8 cellular contexts compared by ENCODE assay signal in the genomic region with DNA sequence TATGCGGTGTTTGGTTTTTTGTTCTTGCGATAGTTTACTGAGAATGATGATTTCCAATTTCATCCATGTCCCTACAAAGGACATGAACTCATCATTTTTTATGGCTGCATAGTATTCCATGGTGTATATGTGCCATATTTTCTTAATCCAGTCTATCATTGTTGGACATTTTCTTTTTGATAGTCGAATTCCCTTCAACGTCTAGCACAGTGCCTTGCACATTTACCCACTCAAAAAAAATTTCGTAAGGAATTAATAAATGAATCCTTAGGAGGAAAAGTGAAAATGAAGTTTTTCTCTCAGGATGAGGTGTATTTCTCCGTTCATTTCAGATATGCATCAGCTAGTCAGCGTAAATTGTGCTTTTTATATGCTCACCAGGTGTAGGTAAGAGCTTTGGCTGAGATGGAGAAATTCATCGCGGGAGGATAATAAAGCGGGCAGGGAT. TPM values are rescaled to one million over a fixed set of nuclear protein-coding genes. Genes with fewer than 3 reads are reported as not detected.
DNase-seq lines count a peak whose midpoint lies in the region; ATAC-seq and TF ChIP-seq lines count a peak whose summit lies in the region.
"Not testable (repeated sequence)": the region's sequence is repeated elsewhere in the genome, so short reads cannot be mapped to it uniquely, and the experiment has no call there.
"Had no signal": no experiment of that assay in that cellular context is flagged by ENCODE, and none has a peak within 500 bp of the region (broad histone marks: within the 10 kb centered on the region; RNA-seq: fewer than 3 reads in every experiment).

No MANE protein-coding gene starts in this region.

- H3K4me3 Mint-ChIP-seq in activated T-cell treated with anti-CD3 and anti-CD28 coated beads, Interleukin-2, amount 50 U/mL, for 72 hours: peak overlapping the region; percentile 88 to 96

- H3K4me3 ChIP-seq in GM23248 (peak overlapping the region; percentile 92), PC-9 (peak overlapping the region; percentile 93; the same call in 1 of the 2 replicates), colonic mucosa (peak overlapping the region; percentile 42), left ventricle myocardium inferior (peak overlapping the region; percentile 71), muscle layer of duodenum (ENCODE audit: low read depth in 1 of 2, low read length in 2 of 2) (peak overlapping the region; percentile 78 to 89), skeletal muscle satellite cell (ENCODE audit: low read length) (peak overlapping the region; percentile 73)

- H3K4me2 ChIP-seq in GM23248 (ENCODE audit: unreplicated experiment): peak overlapping the region; percentile 96
- peak overlapping the region; percentile 79 for H3K4me2 ChIP-seq in PC-9
- H3K4me2 ChIP-seq in skeletal muscle satellite cell (ENCODE audit: low read length): peak overlapping the region; percentile 90

- not testable (repeated sequence) for TF ChIP-seq CTCF in PC-9 (conservative IDR thresholded peaks at IDR 0.05); colonic mucosa (IDR thresholded peaks at IDR 0.05); left ventricle myocardium inferior (IDR thresholded peaks at IDR 0.05; ENCODE audit: borderline replicate concordance)

- BruUV-seq in PC-9 (replicated peaks; lab: Mats Ljungman, UMichigan): not testable (repeated sequence)

- CTCF ChIA-PET in PC-9 (lab: Charles Lee): interaction anchor here (0.8 kb wide), 1 partner anchor 20 kb away, joined by 4 read pairs; no protein-coding TSS in a partner anchor

- H3F3A ChIP-seq in GM23248 (ENCODE audit: insufficient read depth) (peaks cover 14% of the 10 kb centered on the region), PC-9 (ENCODE audit: insufficient read depth, low read depth) (peaks cover 14% of the 10 kb centered on the region; the same call in 1 of the 2 replicates)

- intact Hi-C loops in PC-9 (cut with micrococcal nuclease; ENCODE audit: unreplicated experiment): loop anchor here (1.0 to 2.0 kb wide), 3 partner anchors 25 to 98 kb away; partner anchors contain the start of gene ZNF697
- intact Hi-C loops in colonic mucosa (cut with DNase I); left ventricle myocardium inferior (cut with micrococcal nuclease): not testable (repeated sequence)

- peak overlapping the region; percentile 76 for H2AFZ ChIP-seq in GM23248
- H2AFZ ChIP-seq in PC-9: not testable (repeated sequence)

- H3K27ac Mint-ChIP-seq in activated T-cell treated with anti-CD3 and anti-CD28 coated beads, Interleukin-2, amount 50 U/mL, for 72 hours: peak overlapping the region; percentile 94

- not testable (repeated sequence) for H3K9me3 ChIP-seq in GM23248 (ENCODE audit: low read depth); PC-9 (ENCODE audit: insufficient read depth, low read depth); colonic mucosa; left ventricle myocardium inferior (replicated peaks); muscle layer of duodenum (ENCODE audit: control insufficient read depth in 1 of 2, low read length in 2 of 2); skeletal muscle satellite cell (replicated peaks; ENCODE audit: low read length)

- 23 to 27% methylated on average over 8 of the region's 10 CpGs for whole genome bisulfite sequencing in GM23248 (ENCODE audit: low coverage in 1 of 2, low lambda C conversion rate in 2 of 2, missing lambda C conversion rate in 2 of 2), 2 experiments

- H3K27me3 ChIP-seq in GM23248 (replicated peaks; ENCODE audit: insufficient read depth); PC-9 (ENCODE audit: insufficient read depth, low read depth); colonic mucosa; muscle layer of duodenum (ENCODE audit: low read depth, low read length): not testable (repeated sequence)
- peaks cover 48% of the 10 kb centered on the region for H3K27me3 ChIP-seq in left ventricle myocardium inferior (ENCODE audit: low read depth)
- peaks cover 21% of the 10 kb centered on the region for H3K27me3 ChIP-seq in skeletal muscle satellite cell (ENCODE audit: control insufficient read depth, insufficient read depth, low read length)

- H3K36me3 Mint-ChIP-seq in activated T-cell treated with anti-CD3 and anti-CD28 coated beads, Interleukin-2, amount 50 U/mL, for 72 hours (ENCODE audit: insufficient read depth in 2 of 2): peaks cover 16 to 30% of the 10 kb centered on the region in 2 donors

- H4K20me1 ChIP-seq in GM23248 (ENCODE audit: insufficient read depth): not testable (repeated sequence)
- H4K20me1 ChIP-seq in PC-9 (ENCODE audit: insufficient read depth): peaks cover 21% of the 10 kb centered on the region

- H3K4me1 ChIP-seq in GM23248 (ENCODE audit: insufficient read depth) (peaks cover 26% of the 10 kb centered on the region), PC-9 (replicated peaks; ENCODE audit: insufficient read depth) (peaks cover 34% of the 10 kb centered on the region), left ventricle myocardium inferior (peaks cover 22% of the 10 kb centered on the region), muscle layer of duodenum (ENCODE audit: control insufficient read depth in 1 of 2, insufficient read depth in 2 of 2, low read length in 2 of 2) (peaks cover 6 to 22% of the 10 kb centered on the region in 2 donors), skeletal muscle satellite cell (ENCODE audit: control insufficient read depth, insufficient read depth, low read length) (peaks cover 16% of the 10 kb centered on the region)
- H3K4me1 ChIP-seq in colonic mucosa: not testable (repeated sequence)

- H3K27ac ChIP-seq in GM23248: peak overlapping the region; percentile 82; the same call in 1 of the 2 replicates
- H3K27ac ChIP-seq in PC-9; colonic mucosa; left ventricle myocardium inferior (replicated peaks); muscle layer of duodenum (ENCODE audit: low read length): not testable (repeated sequence)

- DNase-seq in GM23248; PC-9; activated T-cell treated with anti-CD3 and anti-CD28 coated beads, Interleukin-2, amount 50 U/mL, for 72 hours; colonic mucosa; left ventricle myocardium inferior: not testable (repeated sequence)

- POLR2A ChIA-PET in PC-9 (lab: Charles Lee; ENCODE audit: unreplicated experiment): interaction anchor here (0.6 to 1.2 kb wide), 5 partner anchors 14 to 1146 kb away, joined by 4 to 42 read pairs (median 8); partner anchors contain the start of gene ZNF697

- not testable (repeated sequence) for H3K36me3 ChIP-seq in GM23248 (ENCODE audit: low read depth); colonic mucosa; left ventricle myocardium inferior; muscle layer of duodenum (ENCODE audit: control insufficient read depth in 1 of 2, insufficient read depth in 2 of 2, low read length in 2 of 2); skeletal muscle satellite cell (ENCODE audit: insufficient read depth, low read length)
- peaks cover 29% of the 10 kb centered on the region for H3K36me3 ChIP-seq in PC-9 (ENCODE audit: low read depth)

- not testable (repeated sequence) for H3K9me3 Mint-ChIP-seq in activated T-cell treated with anti-CD3 and anti-CD28 coated beads, Interleukin-2, amount 50 U/mL, for 72 hours

- peak overlapping the region; percentile 92; the same call in 1 of the 2 replicates for H3K9ac ChIP-seq in GM23248
- peak overlapping the region in 1 of 2 donors; percentile 48 for H3K9ac ChIP-seq in colonic mucosa (ENCODE audit: low read depth in 2 of 2, low read length in 2 of 2)
- H3K9ac ChIP-seq in skeletal muscle satellite cell (ENCODE audit: low read depth, low read length): not testable (repeated sequence)

- H3K79me2 ChIP-seq in GM23248 (ENCODE audit: insufficient read depth) (peaks cover 37% of the 10 kb centered on the region), PC-9 (ENCODE audit: low read depth) (peaks cover 42% of the 10 kb centered on the region)

- H3K27me3 Mint-ChIP-seq in activated T-cell treated with anti-CD3 and anti-CD28 coated beads, Interleukin-2, amount 50 U/mL, for 72 hours (ENCODE audit: low read depth): not testable (repeated sequence)

- not testable (repeated sequence) for H3K9me2 ChIP-seq in GM23248 (ENCODE audit: insufficient read depth); PC-9 (ENCODE audit: insufficient read depth)

- peaks cover 39% of the 10 kb centered on the region for H3K4me1 Mint-ChIP-seq in activated T-cell treated with anti-CD3 and anti-CD28 coated beads, Interleukin-2, amount 50 U/mL, for 72 hours (ENCODE audit: low read depth)

- ATAC-seq in activated T-cell treated with anti-CD3 and anti-CD28 coated beads, Interleukin-2, amount 50 U/mL, for 72 hours (replicated peaks in 1 of 2): not testable (repeated sequence)

- in situ Hi-C loops in GM23248 (cut with MboI): not testable (repeated sequence)

RNA-seq across cellular contexts. Expression of gene PHGDH, which starts 0.4 kb away (rescaled TPM):
- total RNA-seq in GM23248 (2014; rRNA removed; shearing (Covaris generic)): 298 and 346 TPM in 2 replicates
- 257 and 273 TPM in 2 replicates for polyA plus RNA-seq in GM23248 (2016; fragmentation: Nextera tagmentation; extraction: Ambion mirVana)
- total RNA-seq in PC-9 (2021): 373 and 569 TPM in 2 replicates
- total RNA-seq in activated T-cell treated with anti-CD3 and anti-CD28 coated beads, Interleukin-2, amount 50 U/mL, for 72 hours: 100 to 1,000 TPM; 431 to 452 TPM
- total RNA-seq in colonic mucosa: 10 to 100 TPM in 1 of 2 donors, 1 to 10 TPM in 1; 6.3 to 11.6 TPM
- 6.4 TPM for total RNA-seq in left ventricle myocardium inferior
- 56.8 and 80.1 TPM in 2 replicates for total RNA-seq in skeletal muscle satellite cell (2012; rRNA removed)

RNA-seq across cellular contexts. Expression of gene HMGCS2, which starts 57.3 kb away (rescaled TPM):
- total RNA-seq in GM23248 (2014; rRNA removed; shearing (Covaris generic)): not detected in 2 replicates
- polyA plus RNA-seq in GM23248 (2016; fragmentation: Nextera tagmentation; extraction: Ambion mirVana): not detected in 2 replicates
- total RNA-seq in PC-9 (2021): not detected in 2 replicates
- not detected for total RNA-seq in activated T-cell treated with anti-CD3 and anti-CD28 coated beads, Interleukin-2, amount 50 U/mL, for 72 hours
- 100 to 1,000 TPM; 271 to 374 TPM for total RNA-seq in colonic mucosa
- total RNA-seq in left ventricle myocardium inferior: 65.5 TPM
- not detected in 2 replicates for total RNA-seq in skeletal muscle satellite cell (2012; rRNA removed)
- total RNA-seq: renal cortical epithelial cell had no signal

Comparison
In these comparisons a context has a peak if more than half of its experiments do, and no peak if none do; other contexts are left out.
1. H3K4me3 ChIP-seq: peak in every context shown above with its lines; median percentile 93 in PC-9; 92 in GM23248; 84 in muscle layer of duodenum; 73 in skeletal muscle satellite cell; 71 in left ventricle myocardium inferior; 42 in colonic mucosa.
2. RNA of gene PHGDH, which starts 0.4 kb away (total RNA-seq): 431 to 452 TPM in activated T-cell treated with anti-CD3 and anti-CD28 coated beads, Interleukin-2, amount 50 U/mL, for 72 hours, 373 to 569 TPM in PC-9 and 298 to 346 TPM in GM23248; 6.3 to 11.6 TPM in colonic mucosa and 6.4 TPM in left ventricle myocardium inferior (single experiment); every median in the first group is over 10 times any median in the second.
3. RNA of gene HMGCS2, which starts 57.3 kb away (total RNA-seq): 271 to 374 TPM in colonic mucosa and 65.5 TPM in left ventricle myocardium inferior (single experiment); not detected in GM23248, not detected in PC-9 and not detected in activated T-cell treated with anti-CD3 and anti-CD28 coated beads, Interleukin-2, amount 50 U/mL, for 72 hours; every median in the first group is over 10 times any median in the second.
4. Peak in every context shown above with its lines, with median percentiles within 50 percentile points of each other: H3K4me2 ChIP-seq.